ENCODE assay signal across 19 cellular contexts in the genomic region with DNA sequence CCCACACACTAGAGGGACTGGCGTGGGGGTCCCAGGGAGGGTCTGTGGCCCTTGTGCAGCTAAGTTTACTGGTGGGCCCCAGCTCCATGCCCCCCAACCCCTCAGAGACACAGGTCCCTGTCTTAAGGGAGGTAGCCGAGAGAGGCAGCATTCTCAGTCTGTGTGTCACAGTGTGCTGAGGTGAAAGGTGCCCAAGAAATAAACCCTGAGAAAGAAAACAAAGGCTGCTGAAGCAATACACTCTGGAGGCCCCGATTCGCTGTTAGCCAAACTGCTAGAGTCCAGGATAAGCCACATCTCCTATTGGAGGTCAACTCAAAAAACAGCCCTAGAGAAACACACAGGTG.
"Had no signal": no experiment of that assay in that cellular context is flagged by ENCODE, and none has a peak within 500 bp of the region (broad histone marks: within the 10 kb centered on the region; RNA-seq: fewer than 3 reads in every experiment).

No MANE protein-coding gene starts in this region.

- H3K9me3 Mint-ChIP-seq: activated CD4-positive, alpha-beta memory T cell treated with anti-CD3 and anti-CD28 coated beads for 36 hours; activated naive CD4-positive, alpha-beta T cell treated with anti-CD3 and anti-CD28 coated beads, Interleukin-2, amount 50 U/mL, for 24 hours; brain; memory B cell; neural progenitor cell had no signal

- H3K4me3 Mint-ChIP-seq: activated CD4-positive, alpha-beta memory T cell treated with anti-CD3 and anti-CD28 coated beads for 36 hours; activated naive CD4-positive, alpha-beta T cell treated with anti-CD3 and anti-CD28 coated beads, Interleukin-2, amount 50 U/mL, for 24 hours; brain; memory B cell; neural progenitor cell had no signal

- H3K36me3 ChIP-seq: neural progenitor cell had no signal

- H3K27ac Mint-ChIP-seq: activated CD4-positive, alpha-beta memory T cell treated with anti-CD3 and anti-CD28 coated beads for 36 hours; activated naive CD4-positive, alpha-beta T cell treated with anti-CD3 and anti-CD28 coated beads, Interleukin-2, amount 50 U/mL, for 24 hours; memory B cell; progenitor cell of endocrine pancreas had no signal

- FAIRE-seq: islet of Langerhans had no signal

- H3K4me2 ChIP-seq: neural progenitor cell had no signal

- ATAC-seq: gastroesophageal sphincter, left ventricle myocardium superior, mucosa of descending colon had no signal

- H2AFZ ChIP-seq: neural progenitor cell had no signal

- H3K27me3 ChIP-seq: esophagus muscularis mucosa, gastroesophageal sphincter, neural progenitor cell, spleen, thyroid gland had no signal

- H3K27me3 Mint-ChIP-seq: activated CD4-positive, alpha-beta memory T cell treated with anti-CD3 and anti-CD28 coated beads for 36 hours; activated naive CD4-positive, alpha-beta T cell treated with anti-CD3 and anti-CD28 coated beads, Interleukin-2, amount 50 U/mL, for 24 hours; brain; memory B cell; progenitor cell of endocrine pancreas had no signal

- H3K27ac ChIP-seq: neural progenitor cell, spleen, thyroid gland had no signal

- H3K4me3 ChIP-seq: esophagus muscularis mucosa, gastroesophageal sphincter, mucosa of descending colon, neural progenitor cell, spleen, thyroid gland had no signal

- H3K9me3 ChIP-seq: esophagus muscularis mucosa, gastroesophageal sphincter, mucosa of descending colon, spleen, thyroid gland had no signal

- DNase-seq: activated CD4-positive, alpha-beta memory T cell treated with anti-CD3 and anti-CD28 coated beads for 36 hours; activated CD4-positive, alpha-beta T cell treated with anti-CD3 and anti-CD28 coated beads for 48 hours; activated gamma-delta T cell treated with Interleukin-2 at 50 U/mL for 16 hours; effector memory CD4-positive, alpha-beta T cell; head of caudate nucleus; left ventricle myocardium superior; mucosa of descending colon; spleen; stimulated activated CD4-positive, alpha-beta T cell treated with anti-CD3 and anti-CD28 coated beads, Interleukin-4, amount 100 ng/mL, for 1 hour; stimulated activated naive CD4-positive, alpha-beta T cell treated with Interleukin-2 at 50 U/mL for 16 hours; thyroid gland had no signal

- H3K4me1 Mint-ChIP-seq: activated naive CD4-positive, alpha-beta T cell treated with anti-CD3 and anti-CD28 coated beads, Interleukin-2, amount 50 U/mL, for 24 hours; memory B cell had no signal
